In the genomic region with DNA sequence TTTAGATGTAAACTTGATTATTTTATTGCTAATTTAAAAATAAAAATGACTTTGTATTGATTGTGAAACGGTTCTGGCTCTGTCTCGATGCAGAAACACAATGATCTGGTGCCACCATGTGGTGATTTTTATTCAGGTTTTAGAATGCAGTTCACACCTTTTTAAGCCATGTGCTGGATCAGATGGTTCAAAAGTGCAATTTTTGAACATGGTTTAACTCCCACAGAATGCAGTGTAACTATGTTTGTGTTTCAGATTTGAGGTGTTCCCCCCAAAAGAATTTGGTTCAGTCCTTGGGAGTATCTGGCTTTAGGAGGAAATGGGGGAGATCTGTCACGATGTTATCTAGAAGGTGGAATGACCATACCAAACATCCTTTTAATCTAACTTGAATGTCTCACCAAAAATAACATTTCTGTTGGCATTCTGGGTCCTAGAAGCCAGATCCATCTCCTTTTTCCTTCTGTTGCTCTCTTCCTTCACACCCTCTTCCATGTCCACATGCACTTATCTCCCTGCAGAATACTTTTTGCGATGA, we compare ENCODE assay signal across 8 cellular contexts. TPM values are rescaled to one million over a fixed set of nuclear protein-coding genes. Genes with fewer than 3 reads are reported as not detected.
A peak's percentile ranks its signal among the peaks of the same experiment; 100 is the strongest.
DNase-seq lines count a peak whose midpoint lies in the region; ATAC-seq and TF ChIP-seq lines count a peak whose summit lies in the region.

No MANE protein-coding gene starts in this region.

- H3K4me1 ChIP-seq in Panc1 (ENCODE audit: control insufficient read depth, insufficient read depth, low read length) (no peaks in the 10 kb centered on the region), stomach (peaks cover 0 to 15% (median 5%) of the 10 kb centered on the region in 4 donors)

- H3K4me3 Mint-ChIP-seq in MCF 10A (ENCODE audit: unreplicated experiment) = no peak overlapping the region

- TF ChIP-seq CTCF in Panc1 (IDR thresholded peaks at IDR 0.05) (peak; percentile 73), MCF 10A (IDR thresholded peaks at IDR 0.05; ENCODE audit: unreplicated experiment) (peak; percentile 74), stomach (IDR thresholded peaks at IDR 0.05) (peak in 4 of 7 experiments; percentile 52 to 71 (median 55))

- intact Hi-C loops in Panc1 (cut with micrococcal nuclease; ENCODE audit: unreplicated experiment) = loop anchor here (1.0 to 10.0 kb wide), 2 partner anchors 48 to 138 kb away; a partner anchor contains a TSS
- intact Hi-C loops in MCF 10A (cut with micrococcal nuclease) = loop anchor here (1.0 to 5.0 kb wide), 4 partner anchors 48 to 265 kb away; a partner anchor contains a TSS
- intact Hi-C loops in stomach (cut with DNase I; ENCODE audit: low total_unique reads) = loop anchor here (5.0 kb wide), 1 partner anchor 45 kb away; a partner anchor contains a TSS

- no peaks in the 10 kb centered on the region for H3K9me3 Mint-ChIP-seq in MCF 10A (ENCODE audit: unreplicated experiment)

- H3K27ac ChIP-seq in Panc1 (ENCODE audit: low read length) (no peak overlapping the region), stomach (peak overlapping the region in 1 of 5 donors; percentile 5)

- TF ChIP-seq POLR2A in stomach (IDR thresholded peaks at IDR 0.05) = no peak

- H3K36me3 Mint-ChIP-seq in MCF 10A (ENCODE audit: insufficient read depth, unreplicated experiment) = peaks cover 40% of the 10 kb centered on the region

- H3K27me3 ChIP-seq in Panc1 (ENCODE audit: control insufficient read depth, insufficient read depth, low read length) (no peaks in the 10 kb centered on the region), stomach (no peaks in the 10 kb centered on the region)

- H3K36me3 ChIP-seq in Panc1 (ENCODE audit: control insufficient read depth, insufficient read depth, low read length) (peaks cover 10% of the 10 kb centered on the region), stomach (peaks cover 32 to 80% (median 75%) of the 10 kb centered on the region in 4 donors)

- DNase-seq in activated gamma-delta T cell treated with Interleukin-2 at 50 U/mL for 16 hours (peak; percentile 42), activated gamma-delta T cell (lab: John Stamatoyannopoulos, UW) (no peak), Panc1 (ENCODE audit: low read depth, low spot score) (peak; percentile 28), MCF 10A (ENCODE audit: unreplicated experiment) (peak; percentile 73), kidney glomerular epithelial cell (lab: John Stamatoyannopoulos, UW) (peak; percentile 71), stomach (no peak), HPDE6-E6E7 (ENCODE audit: extremely low spot score) (no peak)

- H3K4me1 Mint-ChIP-seq in MCF 10A (ENCODE audit: insufficient read depth, unreplicated experiment) = no peaks in the 10 kb centered on the region

- BruUV-seq in Panc1 (replicated peaks; lab: Mats Ljungman, UMichigan) = no TSS peak
- BruUV-seq in MCF 10A (replicated peaks; lab: Mats Ljungman, UMichigan) = no TSS peak

- H3K27ac Mint-ChIP-seq in MCF 10A (ENCODE audit: low read depth, unreplicated experiment) = no peak overlapping the region

- no peaks in the 10 kb centered on the region for H3K27me3 Mint-ChIP-seq in MCF 10A (ENCODE audit: insufficient read depth, unreplicated experiment)

- H3K9me3 ChIP-seq in Panc1 (ENCODE audit: control insufficient read depth, insufficient read depth, low read depth, low read length) = no peaks in the 10 kb centered on the region
- no peaks in the 10 kb centered on the region for H3K9me3 ChIP-seq in stomach

- POLR2A ChIA-PET in Panc1 (lab: Charles Lee) (interaction anchor here (0.6 kb wide), 1 partner anchor 131 kb away, joined by 4 read pairs; no protein-coding TSS in a partner anchor), MCF 10A (lab: Yijun Ruan, JAX) (interaction anchor here (1.2 to 4.9 kb wide), 3 partner anchors 47 to 133 kb away, joined by 5 to 59 read pairs (median 8); a partner anchor contains a TSS)

- no peak for TF ChIP-seq EP300 in stomach (IDR thresholded peaks at IDR 0.05)

- H3K4me3 ChIP-seq in Panc1 (ENCODE audit: low read depth in 2 of 2, low read length in 2 of 2) (no peak overlapping the region), stomach (no peak overlapping the region)

- in situ Hi-C loops in Panc1 (cut with HindIII; ENCODE audit: low pct_unique_long_range_greater_than_20kb, low sequenced_read_pairs) = no loop called here

- ATAC-seq in HG03432 (IDR thresholded peaks at IDR 0.05; ENCODE audit: unreplicated experiment) (peak; percentile 61), Panc1 (peak; percentile 82)

- CTCF ChIA-PET in Panc1 (lab: Charles Lee) (interaction anchor here (1.0 kb wide), 1 partner anchor 48 kb away, joined by 8 read pairs; a partner anchor contains a TSS), MCF 10A (lab: Yijun Ruan, JAX) (interaction anchor here (1.0 to 7.3 kb wide), 12 partner anchors 7 to 265 kb away, joined by 3 to 160 read pairs (median 6); a partner anchor contains a TSS)

- 33 to 50% (median 49%) methylated on average over 4 of the region's 4 CpGs for WGBS in stomach, 5 donors

RNA-seq across cellular contexts. Expression of a gene that starts 7.9 kb away (rescaled TPM):
- total RNA-seq in Panc1 (2021; ENCODE audit: unreplicated experiment) (41.8 TPM), MCF 10A (2022) (31.8 and 39.8 TPM in 2 replicates), stomach (10 to 100 TPM in 4 of 5 donors, 1 to 10 TPM in 1; 8.8 to 47.2 (median 28.6) TPM)
- 45.7 TPM for polyA plus RNA-seq in Panc1 (2012; ENCODE audit: insufficient read length)
- 10 to 100 TPM; 51.8 to 65.4 (median 58.0) TPM for polyA plus RNA-seq in stomach

RNA-seq across cellular contexts. Expression of a gene that starts 42.6 kb away (rescaled TPM):
- total RNA-seq in Panc1 (2021; ENCODE audit: unreplicated experiment) (not detected), MCF 10A (2022) (not detected in 2 replicates), stomach (1,000 to 10,000 TPM in 2 of 5 donors, 100 to 1,000 TPM in 2, 1 to 10 TPM in 1; 2.9 to 2,010 (median 456) TPM)
- not detected for polyA plus RNA-seq in Panc1 (2012; ENCODE audit: insufficient read length)
- polyA plus RNA-seq in stomach = 100 to 1,000 TPM; 546 to 772 (median 712) TPM

RNA-seq across cellular contexts. Expression of a gene that starts 47.5 kb away (rescaled TPM):
- total RNA-seq in Panc1 (2021; ENCODE audit: unreplicated experiment) (34.8 TPM), MCF 10A (2022) (12.1 and 22.1 TPM in 2 replicates), stomach (100 to 1,000 TPM in 1 of 5 donors, 10 to 100 TPM in 4; 56.2 to 267 (median 67.2) TPM)
- 18.8 TPM for polyA plus RNA-seq in Panc1 (2012; ENCODE audit: insufficient read length)
- polyA plus RNA-seq in stomach = 10 to 100 TPM; 14.5 to 44.8 (median 21.7) TPM

Comparison
In these comparisons a context has a peak if more than half of its experiments do, and no peak if none do; other contexts are left out.
1. DNase-seq: peak in activated gamma-delta T cell treated with Interleukin-2 at 50 U/mL for 16 hours (single experiment), Panc1 (single experiment), MCF 10A (single experiment) and kidney glomerular epithelial cell (single experiment); none in activated gamma-delta T cell (single experiment), stomach (single experiment) and HPDE6-E6E7 (single experiment).
2. Peak in every context shown above with its lines, with median percentiles within 50 percentile points of each other: CTCF ChIP-seq.